In the genomic region with DNA sequence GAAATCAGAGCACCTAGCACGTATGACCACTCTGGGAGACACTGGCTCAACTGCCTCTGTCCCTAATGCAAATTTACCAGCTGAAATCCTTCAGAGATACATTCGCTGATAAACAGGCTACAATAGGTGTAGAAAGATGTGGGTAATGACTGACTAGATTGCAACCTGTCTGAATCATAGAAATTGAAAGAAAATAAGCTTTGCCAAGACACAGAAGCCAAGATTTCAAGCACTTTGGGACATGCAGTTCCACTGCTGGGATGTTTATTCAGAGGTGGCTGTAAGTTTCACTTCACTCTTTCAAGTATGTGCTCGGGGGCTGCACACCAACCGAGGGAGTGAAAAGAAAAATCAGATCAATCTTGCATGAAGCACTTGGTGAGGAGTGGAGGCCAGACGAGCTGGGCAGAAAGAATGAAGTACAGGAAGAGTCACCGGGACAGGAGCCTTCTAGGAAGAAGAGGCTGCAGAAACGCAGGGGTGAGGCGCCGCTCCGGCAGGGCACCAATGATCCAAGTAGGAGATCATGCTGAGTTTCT, we compare ENCODE assay signal across 9 cellular contexts.
DNase-seq lines count a peak whose midpoint lies in the region; ATAC-seq and TF ChIP-seq lines count a peak whose summit lies in the region.
"Had no signal": no experiment of that assay in that cellular context is flagged by ENCODE, and none has a peak within 500 bp of the region (broad histone marks: within the 10 kb centered on the region; RNA-seq: fewer than 3 reads in every experiment).

No MANE protein-coding gene starts in this region.

- no peak overlapping the region for H3K4me3 Mint-ChIP-seq in Caco-2 (ENCODE audit: unreplicated experiment)
- H3K4me3 Mint-ChIP-seq in immature natural killer cell: peak overlapping the region in 1 of 5 donors; percentile 7

- H3K27ac Mint-ChIP-seq in Caco-2 (ENCODE audit: unreplicated experiment): peak overlapping the region; percentile 29
- no peak overlapping the region for H3K27ac Mint-ChIP-seq in immature natural killer cell

- H3K27me3 ChIP-seq in Caco-2 (replicated peaks; ENCODE audit: control insufficient read depth, insufficient read depth, low read length) (no peaks in the 10 kb centered on the region), right atrium auricular region (no peaks in the 10 kb centered on the region)

- H3K4me1 ChIP-seq in Caco-2 (0 out of 2 replicates have a peak, but pooled peaks cover 5% of the 10 kb centered on the region), right atrium auricular region (peaks cover 0 to 31% of the 10 kb centered on the region in 2 donors)

- ATAC-seq in GM21381 (IDR thresholded peaks at IDR 0.05; ENCODE audit: unreplicated experiment): peak; percentile 42
- peak; percentile 33 for ATAC-seq in HG03520 (IDR thresholded peaks at IDR 0.05; ENCODE audit: unreplicated experiment)

- DNase-seq in Caco-2 (no peak), right atrium auricular region (ENCODE audit: low spot score) (no peak), SW480 (ENCODE audit: low spot score) (no peak), immature natural killer cell (no peak), COLO668 (lab: John Stamatoyannopoulos, UW; ENCODE audit: unreplicated experiment) (no peak), GM13977 (ENCODE audit: low spot score) (no peak)
- DNase-seq: glutamatergic neuron had no signal

- CTCF ChIA-PET in Caco-2 (lab: Charles Lee): no interaction called here

- peak overlapping the region; percentile 0 to 42 for H3K27ac ChIP-seq in right atrium auricular region

- H3K27me3 Mint-ChIP-seq in Caco-2 (ENCODE audit: insufficient read depth, unreplicated experiment) (no peaks in the 10 kb centered on the region), immature natural killer cell (ENCODE audit: low read depth in 3 of 3) (peaks cover 0 to 2% (median 0%) of the 10 kb centered on the region in 3 donors)

- H3K4me3 ChIP-seq in Caco-2 (ENCODE audit: low read depth, low read length) (no peak overlapping the region), right atrium auricular region (no peak overlapping the region)

- no peaks in the 10 kb centered on the region for H3K36me3 ChIP-seq in Caco-2 (ENCODE audit: control insufficient read depth, insufficient read depth, low read length)
- H3K36me3 ChIP-seq in right atrium auricular region: no peaks in the 10 kb centered on the region

- H3K4me1 Mint-ChIP-seq in Caco-2 (ENCODE audit: low read depth, unreplicated experiment) (peaks cover 19% of the 10 kb centered on the region), immature natural killer cell (peaks cover 0 to 10% of the 10 kb centered on the region in 2 donors)

- H3K36me3 Mint-ChIP-seq in Caco-2 (ENCODE audit: insufficient read depth, unreplicated experiment): peaks cover 10% of the 10 kb centered on the region
- H3K36me3 Mint-ChIP-seq in immature natural killer cell: no peaks in the 10 kb centered on the region

- no peak for TF ChIP-seq CTCF in Caco-2 (IDR thresholded peaks at IDR 0.05; ENCODE audit: insufficient read depth in 1 of 2, low read depth in 1 of 2, low read length in 1 of 2, severe bottlenecking in 1 of 2, unreplicated experiment in 1 of 2)
- TF ChIP-seq CTCF in right atrium auricular region (IDR thresholded peaks at IDR 0.05): no peak
- no peak for TF ChIP-seq CTCF in GM13977 (IDR thresholded peaks at IDR 0.05; ENCODE audit: extremely low read depth, insufficient read depth, missing control alignments)

- no peaks in the 10 kb centered on the region for H3K9me3 Mint-ChIP-seq in Caco-2 (ENCODE audit: unreplicated experiment)
- H3K9me3 Mint-ChIP-seq in immature natural killer cell: no peaks in the 10 kb centered on the region

- no TSS peak for BruUV-seq in Caco-2 (replicated peaks; lab: Mats Ljungman, UMichigan)

- POLR2A ChIA-PET in Caco-2 (lab: Charles Lee): no interaction called here

- in situ Hi-C loops in GM13977 (cut with MboI; ENCODE audit: low pct_unique_long_range_greater_than_20kb, low sequenced_read_pairs, unreplicated experiment): no loop called here

- H3K9me3 ChIP-seq in Caco-2 (no peaks in the 10 kb centered on the region), right atrium auricular region (no peaks in the 10 kb centered on the region)

- intact Hi-C loops in Caco-2 (cut with micrococcal nuclease; ENCODE audit: unreplicated experiment): no loop called here
